In the genomic region with DNA sequence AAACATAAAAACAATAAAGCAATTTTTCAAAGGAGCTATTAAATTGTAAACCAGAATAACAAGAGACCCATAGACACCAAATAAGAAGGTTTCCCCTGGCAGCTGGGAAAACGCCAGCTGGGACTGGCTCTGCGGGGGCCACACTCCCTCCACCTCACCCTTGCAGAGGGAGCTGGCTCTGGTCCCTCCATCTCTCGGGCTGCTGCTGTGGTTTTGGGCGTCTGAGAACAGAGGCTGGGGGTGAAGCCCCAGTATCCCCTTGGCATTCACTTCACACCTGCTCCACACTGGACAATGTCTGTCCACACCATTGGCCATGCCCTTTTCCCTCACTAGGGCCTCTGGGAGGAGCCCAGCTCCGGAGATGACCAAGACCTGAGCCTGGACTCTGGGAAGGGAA, we compare ENCODE assay signal across 20 cellular contexts.
"Had no signal": no experiment of that assay in that cellular context is flagged by ENCODE, and none has a peak within 500 bp of the region (broad histone marks: within the 10 kb centered on the region; RNA-seq: fewer than 3 reads in every experiment).

No MANE protein-coding gene starts in this region.

- DNase-seq: effector CD4-positive, alpha-beta T cell; erythroblast; foreskin keratinocyte; left cardiac atrium; left ventricle myocardium inferior; mesenchymal stem cell; midbrain; naive B cell; nephron progenitor cell; stimulated activated CD4-positive, alpha-beta T cell treated with anti-CD3 and anti-CD28 coated beads, Interleukin-2, amount 100 ng/mL, for 48 hours; stimulated activated naive CD4-positive, alpha-beta T cell treated with Interleukin-2 at 50 U/mL for 16 hours; uterus had no signal

- H3K4me2 ChIP-seq: hepatocyte, smooth muscle cell had no signal

- H3K27me3 ChIP-seq: hepatocyte, right atrium auricular region, uterus had no signal

- H2AFZ ChIP-seq: hepatocyte had no signal

- H3K4me1 ChIP-seq: left ventricle myocardium inferior, uterus had no signal

- H3K4me3 Mint-ChIP-seq: endodermal cell, nephron progenitor cell, type B pancreatic cell had no signal

- H3K27ac ChIP-seq: coronary artery, foreskin keratinocyte, hepatocyte, left ventricle myocardium inferior, neutrophil, right atrium auricular region, uterus had no signal

- H3K36me3 ChIP-seq: left ventricle myocardium inferior, neutrophil, right atrium auricular region, uterus had no signal

- ATAC-seq: foreskin keratinocyte, left cardiac atrium had no signal

- H3K9me3 Mint-ChIP-seq: type B pancreatic cell had no signal

- H3K9me3 ChIP-seq: neutrophil, right atrium auricular region, uterus had no signal

- H3K36me3 Mint-ChIP-seq: type B pancreatic cell had no signal

- H3K4me3 ChIP-seq: coronary artery, hepatocyte, left ventricle myocardium inferior, lung, right atrium auricular region, smooth muscle cell, uterus had no signal

- H3K79me2 ChIP-seq: hepatocyte had no signal
